Comparison of ENCODE assay signal across 10 cellular contexts in the genomic region with DNA sequence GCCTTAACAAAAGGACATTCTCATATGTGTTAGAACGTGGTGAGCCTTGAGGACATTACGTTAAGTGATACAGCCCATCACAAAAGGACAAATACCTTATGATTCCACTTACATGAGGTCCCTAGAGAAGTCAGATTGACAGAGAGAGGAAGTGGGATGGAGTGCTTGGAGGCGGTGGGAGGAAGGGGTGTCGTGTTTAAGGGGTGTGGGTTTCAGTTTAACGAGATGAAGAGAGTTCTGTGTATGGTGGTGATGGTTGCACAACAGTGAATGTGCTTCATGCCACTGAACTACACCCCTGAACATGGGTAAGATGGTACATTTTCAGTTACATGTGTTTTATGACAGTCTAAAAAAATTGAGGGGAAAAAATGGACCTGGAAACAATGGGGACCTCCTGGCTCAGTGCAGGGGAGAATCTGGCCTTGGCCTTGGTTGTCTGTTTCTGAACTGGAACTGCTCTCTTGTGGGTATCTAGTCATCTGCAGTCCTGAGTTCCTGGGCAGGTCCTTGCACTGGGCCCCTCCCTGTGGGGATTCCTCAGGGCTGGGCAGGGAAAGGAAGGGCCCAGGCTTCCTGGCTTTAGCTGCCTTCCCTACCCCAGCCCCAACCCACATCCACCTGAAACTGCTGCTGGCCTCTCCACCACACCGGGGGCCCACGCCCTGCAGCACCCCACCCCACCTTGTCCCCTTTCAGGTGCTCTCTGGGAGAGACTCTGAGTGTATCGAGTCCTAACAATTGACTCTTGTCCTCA. TPM values are rescaled to one million over a fixed set of nuclear protein-coding genes. Genes with fewer than 3 reads are reported as not detected.
DNase-seq lines count a peak whose midpoint lies in the region; ATAC-seq and TF ChIP-seq lines count a peak whose summit lies in the region.
"Had no signal": no experiment of that assay in that cellular context is flagged by ENCODE, and none has a peak within 500 bp of the region (broad histone marks: within the 10 kb centered on the region; RNA-seq: fewer than 3 reads in every experiment).

No MANE protein-coding gene starts in this region.

- TF ChIP-seq CTCF in WERI-Rb-1 (IDR thresholded peaks at IDR 0.05; ENCODE audit: low read depth, low read length), result no peak

- CTCF ChIA-PET in activated CD4-positive, alpha-beta T cell treated with anti-CD3 and anti-CD28 coated beads for 36 hours (lab: Charles Lee), result interaction anchor here (1.0 to 1.1 kb wide), 3 partner anchors 29 to 232 kb away, joined by 3 to 7 read pairs (median 3); no protein-coding TSS in a partner anchor

- H3K4me3 ChIP-seq in WERI-Rb-1 (ENCODE audit: low read depth, low read length), result no peak overlapping the region
- H3K4me3 ChIP-seq: pancreas, SJSA1 had no signal

- H3K4me3 Mint-ChIP-seq in activated CD4-positive, alpha-beta T cell treated with anti-CD3 and anti-CD28 coated beads for 36 hours, result peak overlapping the region; percentile 50

- H3K27ac Mint-ChIP-seq in activated CD4-positive, alpha-beta T cell treated with anti-CD3 and anti-CD28 coated beads for 36 hours, result peak overlapping the region; percentile 98

- no peaks in the 10 kb centered on the region for H3K27me3 ChIP-seq in WERI-Rb-1 (ENCODE audit: insufficient read depth, low read depth, severe bottlenecking)
- H3K27me3 ChIP-seq: pancreas, SJSA1 had no signal

- no peaks in the 10 kb centered on the region for H3K27me3 Mint-ChIP-seq in activated CD4-positive, alpha-beta T cell treated with anti-CD3 and anti-CD28 coated beads for 36 hours

- H3K36me3 Mint-ChIP-seq in activated CD4-positive, alpha-beta T cell treated with anti-CD3 and anti-CD28 coated beads for 36 hours (ENCODE audit: low read depth), result peaks cover 12% of the 10 kb centered on the region

- H3K36me3 ChIP-seq in WERI-Rb-1, result peaks cover 41% of the 10 kb centered on the region
- H3K36me3 ChIP-seq: pancreas had no signal

- no peaks in the 10 kb centered on the region for H3K9me3 Mint-ChIP-seq in activated CD4-positive, alpha-beta T cell treated with anti-CD3 and anti-CD28 coated beads for 36 hours (ENCODE audit: low read depth)

- ATAC-seq in activated CD4-positive, alpha-beta T cell treated with anti-CD3 and anti-CD28 coated beads for 36 hours, result peak; percentile 52
- ATAC-seq in left cardiac atrium, result peak; percentile 15 to 31

- H3K27ac ChIP-seq in WERI-Rb-1, result peak overlapping the region; percentile 25; the same call in 1 of the 2 replicates
- peak overlapping the region; percentile 90 for H3K27ac ChIP-seq in temporal lobe (ENCODE audit: low read depth, low read length)
- H3K27ac ChIP-seq: SJSA1 had no signal

- POLR2A ChIA-PET in activated CD4-positive, alpha-beta T cell treated with anti-CD3 and anti-CD28 coated beads for 36 hours (lab: Charles Lee), result interaction anchor here (0.7 kb wide), 1 partner anchor 9 kb away, joined by 3 read pairs; no protein-coding TSS in a partner anchor

- H3K9me3 ChIP-seq in WERI-Rb-1 (ENCODE audit: severe bottlenecking), result no peaks in the 10 kb centered on the region
- H3K9me3 ChIP-seq: pancreas, SJSA1 had no signal

- H3K4me1 Mint-ChIP-seq in activated CD4-positive, alpha-beta T cell treated with anti-CD3 and anti-CD28 coated beads for 36 hours, result peaks cover 82% of the 10 kb centered on the region

- intact Hi-C loops in activated CD4-positive, alpha-beta T cell treated with anti-CD3 and anti-CD28 coated beads for 36 hours (cut with DNase I, micrococcal nuclease), result no loop called here
- intact Hi-C loops in left cardiac atrium (cut with DNase I), result no loop called here
- intact Hi-C loops in head of caudate nucleus (cut with DNase I), result no loop called here

- peak; percentile 50 for DNase-seq in activated CD4-positive, alpha-beta T cell treated with anti-CD3 and anti-CD28 coated beads for 36 hours
- DNase-seq in activated CD4-positive, alpha-beta T cell treated with anti-CD3 and anti-CD28 coated beads for 1 hour, result no peak
- DNase-seq in WERI-Rb-1, result no peak
- peak; percentile 45 for DNase-seq in left cardiac atrium
- no peak for DNase-seq in head of caudate nucleus
- DNase-seq in hypothalamus (lab: John Stamatoyannopoulos, UW), result no peak
- DNase-seq in nucleus accumbens (lab: John Stamatoyannopoulos, UW), result no peak

RNA-seq across cellular contexts. Expression of gene LRRC8A, which starts 17.8 kb away (rescaled TPM):
- 10 to 100 TPM; 14.9 to 15.5 TPM for total RNA-seq in activated CD4-positive, alpha-beta T cell treated with anti-CD3 and anti-CD28 coated beads for 36 hours
- 10 to 100 TPM; 23.7 to 47.8 TPM for total RNA-seq in left cardiac atrium
- total RNA-seq in temporal lobe, result 19.9 TPM

RNA-seq across cellular contexts. Expression of gene KYAT1, which starts 18.0 kb away (rescaled TPM):
- total RNA-seq in activated CD4-positive, alpha-beta T cell treated with anti-CD3 and anti-CD28 coated beads for 36 hours, result 10 to 100 TPM; 14.8 to 18.5 TPM
- total RNA-seq in left cardiac atrium (10 to 100 TPM; 10.4 to 10.8 TPM), temporal lobe (9.1 TPM)

RNA-seq across cellular contexts. Expression of gene PHYHD1, which starts 21.0 kb away (rescaled TPM):
- under 1 TPM; 0.21 to 0.44 TPM for total RNA-seq in activated CD4-positive, alpha-beta T cell treated with anti-CD3 and anti-CD28 coated beads for 36 hours
- total RNA-seq in left cardiac atrium (10 to 100 TPM; 21.4 to 28.2 TPM), temporal lobe (1.2 TPM)
- total RNA-seq: SJSA1 had no signal

RNA-seq across cellular contexts. Expression of gene DOLK, which starts 47.7 kb away (rescaled TPM):
- total RNA-seq in activated CD4-positive, alpha-beta T cell treated with anti-CD3 and anti-CD28 coated beads for 36 hours, result 1 to 10 TPM; 4.8 to 5.0 TPM
- total RNA-seq in left cardiac atrium (10 to 100 TPM in 1 of 2 donors, 1 to 10 TPM in 1; 9.3 to 11.3 TPM), temporal lobe (7.1 TPM)

RNA-seq across cellular contexts. Expression of gene NUP188, which starts 47.8 kb away (rescaled TPM):
- 100 to 1,000 TPM; 102 to 124 TPM for total RNA-seq in activated CD4-positive, alpha-beta T cell treated with anti-CD3 and anti-CD28 coated beads for 36 hours
- 10 to 100 TPM; 14.8 to 30.0 TPM for total RNA-seq in left cardiac atrium
- 24.8 TPM for total RNA-seq in temporal lobe

Comparison
In these comparisons a context has a peak if more than half of its experiments do, and no peak if none do; other contexts are left out.
1. DNase-seq: peak in activated CD4-positive, alpha-beta T cell treated with anti-CD3 and anti-CD28 coated beads for 36 hours (single experiment) and left cardiac atrium (single experiment); none in activated CD4-positive, alpha-beta T cell treated with anti-CD3 and anti-CD28 coated beads for 1 hour (single experiment), WERI-Rb-1 (single experiment), head of caudate nucleus (0 of 42), hypothalamus (0 of 51) and nucleus accumbens (0 of 56).
2. RNA of gene PHYHD1, which starts 21.0 kb away (total RNA-seq): 21.4 to 28.2 TPM in left cardiac atrium; 1.2 TPM in temporal lobe (single experiment) and 0.21 to 0.44 TPM in activated CD4-positive, alpha-beta T cell treated with anti-CD3 and anti-CD28 coated beads for 36 hours; every median in the first group is over 10 times any median in the second.